ENCODE assay signal across 17 cellular contexts in genomic region chr2:8927510-8928456, GRCh38.
A peak's percentile ranks its signal among the peaks of the same experiment; 100 is the strongest.
DNase-seq lines count a peak whose midpoint lies in the region; ATAC-seq and TF ChIP-seq lines count a peak whose summit lies in the region.
"Had no signal": no experiment of that assay in that cellular context is flagged by ENCODE, and none has a peak within 500 bp of the region (broad histone marks: within the 10 kb centered on the region; RNA-seq: fewer than 3 reads in every experiment).

No MANE protein-coding gene starts in this region.

- no peak for TF ChIP-seq CTCF in HFFc6 (IDR thresholded peaks at IDR 0.05)

- no peak overlapping the region for H3K4me3 Mint-ChIP-seq in HFFc6
- H3K4me3 Mint-ChIP-seq: CD8-positive, alpha-beta T cell; stimulated activated memory B cell treated with anti-CD40 and anti-IgM and Interleukin-4, amounts not matched to agents 10 μg/mL and 1 μg/mL and 100 μg/mL, for 72 hours had no signal

- H3K9me3 Mint-ChIP-seq in HFFc6 = no peaks in the 10 kb centered on the region
- H3K9me3 Mint-ChIP-seq: CD8-positive, alpha-beta T cell; stimulated activated memory B cell treated with anti-CD40 and anti-IgM and Interleukin-4, amounts not matched to agents 10 μg/mL and 1 μg/mL and 100 μg/mL, for 72 hours had no signal

- DNase-seq in CMK (ENCODE audit: low read depth) (peak; percentile 95), anterior cingulate cortex (lab: John Stamatoyannopoulos, UW) (peak in 39 of 58 donors; percentile 2 to 81 (median 33)), kidney tubule cell (ENCODE audit: low spot score) (peak; percentile 6), pons (ENCODE audit: low spot score) (peak; percentile 92), GF-D8 (lab: John Stamatoyannopoulos, UW) (no peak), T1000 (lab: John Stamatoyannopoulos, UW) (no peak), HFFc6 (no peak)
- DNase-seq: activated CD4-positive, alpha-beta T cell treated with anti-CD3 and anti-CD28 coated beads, Interleukin-2, amount 50 U/mL, for 4 hours; activated naive CD4-positive, alpha-beta T cell treated with Interleukin-2 at 50 U/mL for 16 hours; activated T-cell treated with anti-CD3 and anti-CD28 coated beads for 4 hours; CD8-positive, alpha-beta T cell; NCI-H187; NCI-H345; stimulated activated CD4-positive, alpha-beta T cell treated with anti-CD3 and anti-CD28 coated beads, Interleukin-12 subunit alpha, Interleukin-12 subunit beta, amount 100 ng/mL, for 4 hours; transverse colon had no signal

- no peak for ATAC-seq in HG03457 (IDR thresholded peaks at IDR 0.05; ENCODE audit: unreplicated experiment)
- ATAC-seq: CD8-positive, alpha-beta T cell had no signal

- peaks cover 32% of the 10 kb centered on the region for H3K36me3 Mint-ChIP-seq in HFFc6 (ENCODE audit: low read depth)
- H3K36me3 Mint-ChIP-seq: CD8-positive, alpha-beta T cell; stimulated activated memory B cell treated with anti-CD40 and anti-IgM and Interleukin-4, amounts not matched to agents 10 μg/mL and 1 μg/mL and 100 μg/mL, for 72 hours had no signal

- H3K27ac Mint-ChIP-seq in HFFc6 = no peak overlapping the region
- H3K27ac Mint-ChIP-seq: CD8-positive, alpha-beta T cell; stimulated activated memory B cell treated with anti-CD40 and anti-IgM and Interleukin-4, amounts not matched to agents 10 μg/mL and 1 μg/mL and 100 μg/mL, for 72 hours had no signal

- H3K4me1 Mint-ChIP-seq in HFFc6 (ENCODE audit: low read depth) = peaks cover 16% of the 10 kb centered on the region
- H3K4me1 Mint-ChIP-seq: stimulated activated memory B cell treated with anti-CD40 and anti-IgM and Interleukin-4, amounts not matched to agents 10 μg/mL and 1 μg/mL and 100 μg/mL, for 72 hours had no signal

- no peaks in the 10 kb centered on the region; the same call in 1 of the 2 replicates for H3K27me3 Mint-ChIP-seq in HFFc6 (ENCODE audit: insufficient read depth)

Comparison
In these comparisons a context has a peak if more than half of its experiments do, and no peak if none do; other contexts are left out.
1. DNase-seq: peak in CMK (single experiment), anterior cingulate cortex (39 of 58), kidney tubule cell (single experiment) and pons (single experiment); none in GF-D8 (single experiment), T1000 (single experiment) and HFFc6 (single experiment).